Comparison of ENCODE assay signal across 23 cellular contexts in the genomic region with DNA sequence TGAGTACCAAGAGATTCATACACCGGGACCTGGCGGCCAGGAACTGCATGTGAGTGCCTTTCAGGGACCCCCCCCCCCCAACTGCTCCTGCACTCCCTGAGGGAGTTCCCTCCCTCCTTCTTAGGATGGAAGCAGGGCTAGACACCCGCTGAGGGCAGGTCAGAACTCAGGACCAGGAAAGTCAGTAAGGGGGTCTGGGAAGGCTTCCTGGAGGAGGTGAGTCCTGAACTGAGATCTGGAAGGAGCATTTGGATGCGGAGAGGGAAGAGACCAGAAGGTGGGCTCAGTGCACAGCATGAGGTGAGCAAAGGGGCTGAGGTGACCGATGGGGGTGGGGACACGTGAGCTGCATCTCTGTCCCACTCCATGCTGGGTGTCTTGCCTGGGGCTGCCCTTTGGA. TPM values are rescaled to one million over a fixed set of nuclear protein-coding genes. Genes with fewer than 3 reads are reported as not detected.
A peak's percentile ranks its signal among the peaks of the same experiment; 100 is the strongest.
DNase-seq lines count a peak whose midpoint lies in the region; ATAC-seq, FAIRE-seq and TF ChIP-seq lines count a peak whose summit lies in the region.
"Had no signal": no experiment of that assay in that cellular context is flagged by ENCODE, and none has a peak within 500 bp of the region (broad histone marks: within the 10 kb centered on the region; RNA-seq: fewer than 3 reads in every experiment).

No MANE protein-coding gene starts in this region.

- H3K27ac Mint-ChIP-seq in progenitor cell of endocrine pancreas: no peak overlapping the region
- H3K27ac Mint-ChIP-seq: CD4-positive, alpha-beta T cell; CD8-positive, alpha-beta T cell had no signal

- H3K4me3 ChIP-seq in A549: no peak overlapping the region
- H3K4me3 ChIP-seq in IMR-90 (ENCODE audit: insufficient read depth, low read depth, low read length): no peak overlapping the region
- no peak overlapping the region for H3K4me3 ChIP-seq in K562
- H3K4me3 ChIP-seq in aorta (ENCODE audit: low read length in 2 of 2): no peak overlapping the region
- no peak overlapping the region for H3K4me3 ChIP-seq in BE2C (ENCODE audit: low read depth, low read length)
- H3K4me3 ChIP-seq in Karpas-422 (ENCODE audit: low read length): no peak overlapping the region
- H3K4me3 ChIP-seq: BLaER1 treated with 17β-estradiol and CSF1 and Interleukin-3, amounts not matched to agents 10 nM and 100 nM; GM12878 had no signal

- H3K9me1 ChIP-seq in IMR-90 (ENCODE audit: insufficient read depth, low read length) (0 out of 2 replicates have a peak, but pooled peaks cover 4% of the 10 kb centered on the region), K562 (ENCODE audit: control insufficient read depth, insufficient read depth, low read length) (no peaks in the 10 kb centered on the region)

- FAIRE-seq in A549 (lab: Jason Lieb, UNC): no peak
- no peak for FAIRE-seq in K562 (lab: Jason Lieb, UNC)
- FAIRE-seq: GM12878, GM12892, GM18507 had no signal

- H3K4me3 Mint-ChIP-seq in progenitor cell of endocrine pancreas (ENCODE audit: low read depth): no peak overlapping the region
- H3K4me3 Mint-ChIP-seq: CD4-positive, alpha-beta T cell; CD8-positive, alpha-beta T cell had no signal

- intact Hi-C loops in IMR-90 (cut with micrococcal nuclease) (no loop called here), K562 (cut with micrococcal nuclease) (no loop called here), aorta (cut with DNase I) (no loop called here)

- H3K23ac ChIP-seq in IMR-90 (ENCODE audit: low read depth, low read length): no peak overlapping the region

- no peak overlapping the region for H3K4ac ChIP-seq in IMR-90 (ENCODE audit: low read depth, low read length)

- H3K36me3 ChIP-seq in IMR-90 (ENCODE audit: control insufficient read depth, insufficient read depth, low read length): peaks cover 80% of the 10 kb centered on the region
- H3K36me3 ChIP-seq in K562 (ENCODE audit: control insufficient read depth, insufficient read depth, low read length): no peaks in the 10 kb centered on the region
- H3K36me3 ChIP-seq in aorta (ENCODE audit: control insufficient read depth in 1 of 2, insufficient read depth in 2 of 2, low read length in 1 of 2): peaks cover 4 to 20% of the 10 kb centered on the region in 2 donors
- H3K36me3 ChIP-seq in BE2C: no peaks in the 10 kb centered on the region
- H3K36me3 ChIP-seq in Karpas-422 (ENCODE audit: insufficient read depth, low read length): no peaks in the 10 kb centered on the region
- H3K36me3 ChIP-seq: BLaER1 treated with 17β-estradiol and CSF1 and Interleukin-3, amounts not matched to agents 10 nM and 100 nM had no signal

- H3K14ac ChIP-seq in IMR-90 (replicated peaks; ENCODE audit: low read depth, low read length): no peak overlapping the region

- no TSS peak for BruUV-seq in IMR-90 (replicated peaks; lab: Mats Ljungman, UMichigan)
- no TSS peak for BruUV-seq in K562 (replicated peaks; lab: Mats Ljungman, UMichigan)

- CTCF ChIA-PET in A549 (lab: Yijun Ruan, JAX) (interaction anchor here (1.0 to 27.6 kb wide), 7 partner anchors 6 to 55 kb away, joined by 3 to 1023 read pairs (median 11); a partner anchor contains a TSS), IMR-90 (lab: Yijun Ruan, JAX) (no interaction called here), K562 (lab: Yijun Ruan, JAX; ENCODE audit: low intra/inter-chr PET ratio) (no interaction called here)

- TF ChIP-seq CTCF in A549 (IDR thresholded peaks at IDR 0.05): no peak
- no peak for TF ChIP-seq CTCF in IMR-90 (conservative IDR thresholded peaks at IDR 0.05; ENCODE audit: low read depth, low read length)
- TF ChIP-seq CTCF in K562 (IDR thresholded peaks at IDR 0.05 in 2 of 3, conservative IDR thresholded peaks at IDR 0.05 in 1 of 3; ENCODE audit: insufficient read depth in 2 of 3, low read depth in 1 of 3, low read length in 3 of 3): no peak
- no peak for TF ChIP-seq CTCF in progenitor cell of endocrine pancreas (IDR thresholded peaks at IDR 0.05; ENCODE audit: unreplicated experiment)
- TF ChIP-seq CTCF in BE2C (IDR thresholded peaks at IDR 0.05; ENCODE audit: low read depth, low read length): no peak

- H3K9me3 ChIP-seq in A549 (no peaks in the 10 kb centered on the region), IMR-90 (ENCODE audit: control insufficient read depth, insufficient read depth, low read length) (no peaks in the 10 kb centered on the region), K562 (replicated peaks; ENCODE audit: control insufficient read depth, insufficient read depth, low read depth, low read length) (0 out of 2 replicates have a peak, but pooled peaks cover 3% of the 10 kb centered on the region), aorta (ENCODE audit: control insufficient read depth, low read length) (no peaks in the 10 kb centered on the region), BE2C (no peaks in the 10 kb centered on the region), Karpas-422 (ENCODE audit: low read length) (no peaks in the 10 kb centered on the region)
- H3K9me3 ChIP-seq: BLaER1 treated with 17β-estradiol and CSF1 and Interleukin-3, amounts not matched to agents 10 nM and 100 nM had no signal

- H3K79me1 ChIP-seq in IMR-90 (ENCODE audit: low read depth in 1 of 2, low read length in 2 of 2): peaks cover 42 to 76% of the 10 kb centered on the region in 2 experiments

- in situ Hi-C loops in IMR-90 (cut with MboI; ENCODE audit: low sequenced_read_pairs): loop anchor here (25.0 kb wide), 1 partner anchor 591 kb away; no protein-coding TSS in a partner anchor
- in situ Hi-C loops in K562 (cut with MboI): no loop called here

- H3K27ac ChIP-seq in A549 (no peak overlapping the region), IMR-90 (ENCODE audit: insufficient read depth, low read length) (no peak overlapping the region), K562 (ENCODE audit: extremely low read depth, low read depth, low read length) (no peak overlapping the region), aorta (ENCODE audit: low read depth in 1 of 2, low read length in 2 of 2) (no peak overlapping the region), Karpas-422 (ENCODE audit: low read length) (no peak overlapping the region)
- H3K27ac ChIP-seq: 22Rv1; BLaER1 treated with 17β-estradiol and CSF1 and Interleukin-3, amounts not matched to agents 10 nM and 100 nM; C4-2B had no signal

- no peaks in the 10 kb centered on the region for H3K4me1 Mint-ChIP-seq in progenitor cell of endocrine pancreas (ENCODE audit: low read depth)

- ATAC-seq in A549: no peak; a peak in 1 of 6 replicates
- ATAC-seq in IMR-90 (ENCODE audit: low read depth): no peak
- ATAC-seq in K562: no peak
- peak; percentile 34 for ATAC-seq in aorta (ENCODE audit: low FRiP score)
- ATAC-seq: CD8-positive, alpha-beta T cell; GM12878 had no signal

- DNase-seq in A549 (ENCODE audit: low read depth in 1 of 2, low spot score in 1 of 2) (no peak), IMR-90 (no peak), K562 (ENCODE audit: extremely low read depth in 1 of 4, low spot score in 3 of 4) (no peak), aorta (no peak), progenitor cell of endocrine pancreas (ENCODE audit: low spot score, unreplicated experiment) (no peak), BE2C (no peak), Karpas-422 (no peak)
- DNase-seq: ACHN; CD4-positive, alpha-beta T cell; CD8-positive, alpha-beta T cell; DMS 273 treated with DMSO at 0.1 percent for 48 hours; DMS153; DMS53; DMS79; DND-41; EL; GDM1 had no signal

- H2BK15ac ChIP-seq in IMR-90 (ENCODE audit: low read depth, low read length): no peak overlapping the region

- H3K36me3 Mint-ChIP-seq in progenitor cell of endocrine pancreas (ENCODE audit: insufficient read depth): peaks cover 7% of the 10 kb centered on the region
- H3K36me3 Mint-ChIP-seq: CD8-positive, alpha-beta T cell had no signal

- TF ChIP-seq POLR2A in A549 (IDR thresholded peaks at IDR 0.05; ENCODE audit: low read length) (no peak), IMR-90 (IDR thresholded peaks at IDR 0.05; ENCODE audit: low read depth, low read length) (no peak), K562 (conservative IDR thresholded peaks at IDR 0.05) (no peak)

- H2AK5ac ChIP-seq in IMR-90 (ENCODE audit: low read depth, low read length): no peak overlapping the region

- no peak overlapping the region for H4K8ac ChIP-seq in IMR-90 (ENCODE audit: low read depth in 2 of 2, low read length in 2 of 2)

- H3K79me2 ChIP-seq in K562 (ENCODE audit: control insufficient read depth, insufficient read depth, low read length) (no peaks in the 10 kb centered on the region), Karpas-422 (ENCODE audit: low read length) (no peaks in the 10 kb centered on the region)

- TF ChIP-seq RAD21 in A549 (conservative IDR thresholded peaks at IDR 0.05 in 1 of 2, IDR thresholded peaks at IDR 0.05 in 1 of 2) (no peak), IMR-90 (IDR thresholded peaks at IDR 0.05; ENCODE audit: low read length) (no peak), K562 (CRISPR knock-in tag; conservative IDR thresholded peaks at IDR 0.05 in 1 of 2, IDR thresholded peaks at IDR 0.05 in 1 of 2) (no peak)

- no peak overlapping the region for H2BK120ac ChIP-seq in IMR-90 (ENCODE audit: low read depth, low read length)

- no peak overlapping the region for H4K5ac ChIP-seq in IMR-90 (ENCODE audit: low read depth, low read length)

- H3K4me1 ChIP-seq in A549: no peaks in the 10 kb centered on the region
- H3K4me1 ChIP-seq in IMR-90 (ENCODE audit: control insufficient read depth, insufficient read depth, low read length): no peaks in the 10 kb centered on the region
- H3K4me1 ChIP-seq in K562 (replicated peaks in 1 of 2; ENCODE audit: control insufficient read depth in 2 of 2, insufficient read depth in 2 of 2, low read length in 2 of 2): no peaks in the 10 kb centered on the region
- H3K4me1 ChIP-seq in aorta (ENCODE audit: control insufficient read depth in 1 of 2, insufficient read depth in 2 of 2, low read length in 2 of 2): no peaks in the 10 kb centered on the region
- H3K4me1 ChIP-seq in BE2C: no peaks in the 10 kb centered on the region
- H3K4me1 ChIP-seq in Karpas-422 (ENCODE audit: low read length): no peaks in the 10 kb centered on the region
- H3K4me1 ChIP-seq: BLaER1 treated with 17β-estradiol and CSF1 and Interleukin-3, amounts not matched to agents 10 nM and 100 nM had no signal

- H3K9me3 Mint-ChIP-seq in progenitor cell of endocrine pancreas (ENCODE audit: low read depth): no peaks in the 10 kb centered on the region
- H3K9me3 Mint-ChIP-seq: CD4-positive, alpha-beta T cell; CD8-positive, alpha-beta T cell had no signal

- no peak overlapping the region for H4K91ac ChIP-seq in IMR-90 (ENCODE audit: insufficient read depth, low read depth, low read length)

- no peak overlapping the region for H3K56ac ChIP-seq in IMR-90 (ENCODE audit: extremely low read depth, insufficient read depth, low read length)

- H3K9ac ChIP-seq in IMR-90 (ENCODE audit: low read depth, low read length) (no peak overlapping the region), K562 (ENCODE audit: insufficient read depth in 1 of 2, low read depth in 2 of 2, low read length in 2 of 2) (no peak overlapping the region; a peak in 1 of 4 replicates), Karpas-422 (ENCODE audit: low read length) (no peak overlapping the region)
- H3K9ac ChIP-seq: BLaER1 treated with 17β-estradiol and CSF1 and Interleukin-3, amounts not matched to agents 10 nM and 100 nM had no signal

- H3K9me2 ChIP-seq in Karpas-422 (replicated peaks; ENCODE audit: insufficient read depth, low read length): no peaks in the 10 kb centered on the region

- H4K20me1 ChIP-seq in IMR-90 (ENCODE audit: insufficient read depth, low read length) (peaks cover 32% of the 10 kb centered on the region), K562 (replicated peaks; ENCODE audit: control insufficient read depth, insufficient read depth, low read length) (no peaks in the 10 kb centered on the region; the same call in 1 of the 2 replicates), Karpas-422 (ENCODE audit: insufficient read depth, low read depth, low read length) (no peaks in the 10 kb centered on the region)
- H4K20me1 ChIP-seq: BLaER1 treated with 17β-estradiol and CSF1 and Interleukin-3, amounts not matched to agents 10 nM and 100 nM had no signal

- H2AK9ac ChIP-seq in IMR-90 (replicated peaks; ENCODE audit: low read depth, low read length, poor library complexity): peak overlapping the region; percentile 9

- no peak overlapping the region for H3K18ac ChIP-seq in IMR-90 (ENCODE audit: low read depth, low read length)

- no peak overlapping the region for H2AFZ ChIP-seq in IMR-90 (replicated peaks; ENCODE audit: low read length, poor library complexity)
- H2AFZ ChIP-seq in K562 (ENCODE audit: low read depth, low read length): no peak overlapping the region
- no peak overlapping the region for H2AFZ ChIP-seq in Karpas-422 (ENCODE audit: low read length)

- WGBS in A549 (ENCODE audit: missing lambda C conversion rate): 95% methylated on average over 6 of the region's 6 CpGs
- 80% methylated on average over 1 of the region's 6 CpGs; no CpG with 5 or more reads in 1 of the 2 experiments for WGBS in IMR-90 (ENCODE audit: extremely low coverage in 2 of 2, insufficient read length in 1 of 2), 2 experiments
- 54% methylated on average over 6 of the region's 6 CpGs for WGBS in K562 (ENCODE audit: insufficient coverage, low coverage, missing lambda C conversion rate)
- 93 to 94% methylated on average over 6 of the region's 6 CpGs for WGBS in aorta, 2 donors

- POLR2A ChIA-PET in A549 (lab: Yijun Ruan, JAX): no interaction called here
- POLR2A ChIA-PET in IMR-90 (lab: Charles Lee; ENCODE audit: unreplicated experiment): no interaction called here
- POLR2A ChIA-PET in K562 (lab: Yijun Ruan, JAX): no interaction called here

- no peak overlapping the region for H3K4me2 ChIP-seq in A549
- no peak overlapping the region for H3K4me2 ChIP-seq in IMR-90 (ENCODE audit: low read depth, low read length)
- no peak overlapping the region for H3K4me2 ChIP-seq in K562 (ENCODE audit: insufficient read depth, low read length)
- no peak overlapping the region for H3K4me2 ChIP-seq in Karpas-422 (ENCODE audit: low read depth, low read length, poor library complexity, severe bottlenecking)
- H3K4me2 ChIP-seq: BLaER1 treated with 17β-estradiol and CSF1 and Interleukin-3, amounts not matched to agents 10 nM and 100 nM had no signal

- no peak overlapping the region for H2BK20ac ChIP-seq in IMR-90 (ENCODE audit: low read depth, low read length)

- dilution Hi-C loops in IMR-90 (cut with HindIII; ENCODE audit: low sequenced_read_pairs, unreplicated experiment): no loop called here

- H3K27me3 Mint-ChIP-seq in progenitor cell of endocrine pancreas: no peaks in the 10 kb centered on the region

- no peak overlapping the region for H2BK5ac ChIP-seq in IMR-90 (ENCODE audit: low read depth, low read length, poor library complexity, severe bottlenecking)

- H3K27me3 ChIP-seq in IMR-90 (ENCODE audit: control insufficient read depth, insufficient read depth, low read length) (no peaks in the 10 kb centered on the region), K562 (ENCODE audit: control insufficient read depth in 2 of 2, insufficient read depth in 2 of 2, low read length in 2 of 2) (peaks cover 5 to 41% of the 10 kb centered on the region in 2 experiments), aorta (ENCODE audit: control insufficient read depth in 1 of 2, insufficient read depth in 2 of 2, low read length in 1 of 2) (no peaks in the 10 kb centered on the region), BE2C (peaks cover 10% of the 10 kb centered on the region), Karpas-422 (ENCODE audit: low read length) (no peaks in the 10 kb centered on the region)
- H3K27me3 ChIP-seq: BLaER1 treated with 17β-estradiol and CSF1 and Interleukin-3, amounts not matched to agents 10 nM and 100 nM had no signal

- TF ChIP-seq EP300 in A549 (IDR thresholded peaks at IDR 0.05): no peak
- TF ChIP-seq EP300 in K562 (IDR thresholded peaks at IDR 0.05; ENCODE audit: low read length): no peak

RNA-seq across cellular contexts. Expression of a gene that starts 10.5 kb away (rescaled TPM):
- polyA plus RNA-seq in A549 (2011; rRNA removed) (89.5 and 117 TPM in 2 replicates), A549 (2017; fragmentation: RNase III; extraction: RNeasy Plus Mini Kit Qiagen cat#74134 plus additional on column Dnase treatment) (272 to 278 TPM (median 273 TPM) in 3 replicates), IMR-90 (2012; rRNA removed) (67.3 and 68.1 TPM in 2 replicates), K562 (2011; rRNA removed) (39.2 and 59.3 TPM in 2 replicates), K562 (2014; fragmentation: Illumina TruSeq; extraction: Trizol) (138 and 160 TPM in 2 replicates), K562 (2014; fragmentation: Nextera tagmentation; extraction: Ambion mirVana) (1 to 10 TPM; 7.3 to 9.4 TPM), K562 (2014; rRNA removed) (93.8 and 107 TPM in 2 replicates), aorta (10 to 100 TPM; 59.5 to 82.5 TPM)
- 77.4 and 104 TPM in 2 replicates for polyA plus RNA-seq in A549 (2012; cell fraction: cytosol; rRNA removed)
- polyA plus RNA-seq in A549 (2012; cell fraction: nucleus; rRNA removed): 94.8 and 133 TPM in 2 replicates
- polyA minus RNA-seq in A549 (2011; rRNA and poly(A)+ RNA removed): 118 and 124 TPM in 2 replicates
- total RNA-seq in IMR-90 (2012; rRNA removed) (50.7 and 56.1 TPM in 2 replicates), K562 (2014; rRNA removed) (85.0 and 99.3 TPM in 2 replicates), K562 (2014; rRNA removed; fragmentation: Illumina TruSeq; extraction: Trizol) (69.9 and 78.2 TPM in 2 replicates), K562 (2015; rRNA removed; fragmentation: Illumina TruSeq; extraction: Trizol) (85.9 and 88.7 TPM in 2 replicates), K562 (2021) (196 and 211 TPM in 2 replicates), aorta (100 to 1,000 TPM; 155 to 156 TPM), progenitor cell of endocrine pancreas (256 and 259 TPM in 2 replicates)
- polyA plus RNA-seq in IMR-90 (2012; cell fraction: cytosol; rRNA removed): 51.7 and 53.7 TPM in 2 replicates
- 65.4 and 102 TPM in 2 replicates for polyA plus RNA-seq in IMR-90 (2012; cell fraction: nucleus; rRNA removed; ENCODE audit: low replicate concordance)
- 232 and 237 TPM in 2 replicates for total RNA-seq in K562 (2011; cell fraction: chromatin; rRNA removed; ENCODE audit: low replicate concordance)
- 95.1 and 105 TPM in 2 replicates for total RNA-seq in K562 (2011; cell fraction: nucleolus; rRNA removed)
- total RNA-seq in K562 (2011; cell fraction: nucleoplasm; rRNA removed): 117 and 149 TPM in 2 replicates
- polyA plus RNA-seq in K562 (2011; cell fraction: cytosol; rRNA removed): 36.1 and 60.0 TPM in 2 replicates
- polyA plus RNA-seq in K562 (2011; cell fraction: nucleus; rRNA removed): 43.7 and 55.9 TPM in 2 replicates
- 121 and 132 TPM in 2 replicates for polyA plus RNA-seq in K562 (2012)
- 53.3 and 64.4 TPM in 2 replicates for polyA minus RNA-seq in K562 (2011; rRNA and poly(A)+ RNA removed)
- 50.4 and 56.1 TPM in 2 replicates for polyA minus RNA-seq in K562 (2011; cell fraction: cytosol; rRNA and poly(A)+ RNA removed)
- polyA minus RNA-seq in K562 (2011; cell fraction: nucleus; rRNA and poly(A)+ RNA removed): 40.3 and 68.6 TPM in 2 replicates
- 344 TPM for polyA plus RNA-seq in BE2C (2012; ENCODE audit: insufficient read depth, insufficient read length, low read depth)
- 99.4 and 144 TPM in 2 replicates for total RNA-seq in Karpas-422 (2014; rRNA removed; shearing (Covaris generic); ENCODE audit: low replicate concordance)

RNA-seq across cellular contexts. Expression of a gene that starts 34.6 kb away (rescaled TPM):
- polyA plus RNA-seq in A549 (2011; rRNA removed) (60.1 and 60.3 TPM in 2 replicates), A549 (2017; fragmentation: RNase III; extraction: RNeasy Plus Mini Kit Qiagen cat#74134 plus additional on column Dnase treatment) (45.4 to 69.4 TPM (median 47.8 TPM) in 3 replicates), IMR-90 (2012; rRNA removed) (212 and 235 TPM in 2 replicates), K562 (2011; rRNA removed) (6.0 and 6.6 TPM in 2 replicates), K562 (2014; fragmentation: Illumina TruSeq; extraction: Trizol) (1.6 and 2.0 TPM in 2 replicates), K562 (2014; fragmentation: Nextera tagmentation; extraction: Ambion mirVana) (1 to 10 TPM; 1.9 to 2.0 TPM), K562 (2014; rRNA removed) (1.1 and 1.2 TPM in 2 replicates), aorta (10 to 100 TPM; 14.8 to 44.6 TPM)
- polyA plus RNA-seq in A549 (2012; cell fraction: cytosol; rRNA removed): 66.8 and 78.1 TPM in 2 replicates
- 128 and 129 TPM in 2 replicates for polyA plus RNA-seq in A549 (2012; cell fraction: nucleus; rRNA removed)
- polyA minus RNA-seq in A549 (2011; rRNA and poly(A)+ RNA removed): 378 and 386 TPM in 2 replicates
- total RNA-seq in IMR-90 (2012; rRNA removed) (444 and 466 TPM in 2 replicates), K562 (2014; rRNA removed) (1.6 and 2.6 TPM in 2 replicates), K562 (2014; rRNA removed; fragmentation: Illumina TruSeq; extraction: Trizol) (1.2 and 1.4 TPM in 2 replicates), K562 (2015; rRNA removed; fragmentation: Illumina TruSeq; extraction: Trizol) (0.79 and 0.80 TPM in 2 replicates), K562 (2021) (3.0 and 3.4 TPM in 2 replicates), aorta (100 to 1,000 TPM; 106 TPM), progenitor cell of endocrine pancreas (14.8 and 15.7 TPM in 2 replicates)
- polyA plus RNA-seq in IMR-90 (2012; cell fraction: cytosol; rRNA removed): 163 and 168 TPM in 2 replicates
- polyA plus RNA-seq in IMR-90 (2012; cell fraction: nucleus; rRNA removed; ENCODE audit: low replicate concordance): 125 and 184 TPM in 2 replicates
- total RNA-seq in K562 (2011; cell fraction: chromatin; rRNA removed; ENCODE audit: low replicate concordance): 5.6 and 26.9 TPM in 2 replicates
- 15.1 and 31.7 TPM in 2 replicates for total RNA-seq in K562 (2011; cell fraction: nucleolus; rRNA removed)
- 14.5 and 18.9 TPM in 2 replicates for total RNA-seq in K562 (2011; cell fraction: nucleoplasm; rRNA removed)
- 5.2 and 17.6 TPM in 2 replicates for polyA plus RNA-seq in K562 (2011; cell fraction: cytosol; rRNA removed)
- polyA plus RNA-seq in K562 (2011; cell fraction: nucleus; rRNA removed): 3.2 and 12.0 TPM in 2 replicates
- 1.4 and 3.0 TPM in 2 replicates for polyA plus RNA-seq in K562 (2012)
- 20.1 and 36.0 TPM in 2 replicates for polyA minus RNA-seq in K562 (2011; rRNA and poly(A)+ RNA removed)
- polyA minus RNA-seq in K562 (2011; cell fraction: cytosol; rRNA and poly(A)+ RNA removed): 21.2 and 32.5 TPM in 2 replicates
- polyA minus RNA-seq in K562 (2011; cell fraction: nucleus; rRNA and poly(A)+ RNA removed): 4.9 and 8.2 TPM in 2 replicates
- 1.8 TPM for polyA plus RNA-seq in BE2C (2012; ENCODE audit: insufficient read depth, insufficient read length, low read depth)
- not detected in 2 replicates for total RNA-seq in Karpas-422 (2014; rRNA removed; shearing (Covaris generic); ENCODE audit: low replicate concordance)

RNA-seq across cellular contexts. Expression of a gene that starts 56.3 kb away (rescaled TPM):
- 18.7 and 21.4 TPM in 2 replicates for polyA plus RNA-seq in A549 (2011; rRNA removed)
- polyA plus RNA-seq in A549 (2012; cell fraction: cytosol; rRNA removed): 18.9 and 24.5 TPM in 2 replicates
- polyA plus RNA-seq in A549 (2012; cell fraction: nucleus; rRNA removed): 27.6 and 37.7 TPM in 2 replicates
- polyA plus RNA-seq in A549 (2017; fragmentation: RNase III; extraction: RNeasy Plus Mini Kit Qiagen cat#74134 plus additional on column Dnase treatment): 26.8 to 29.2 TPM (median 27.6 TPM) in 3 replicates
- polyA minus RNA-seq in A549 (2011; rRNA and poly(A)+ RNA removed): 26.4 and 31.9 TPM in 2 replicates
- 4.1 and 5.8 TPM in 2 replicates for total RNA-seq in IMR-90 (2012; rRNA removed)
- polyA plus RNA-seq in IMR-90 (2012; rRNA removed): 11.0 and 11.9 TPM in 2 replicates
- polyA plus RNA-seq in IMR-90 (2012; cell fraction: cytosol; rRNA removed): 8.9 and 11.5 TPM in 2 replicates
- polyA plus RNA-seq in IMR-90 (2012; cell fraction: nucleus; rRNA removed; ENCODE audit: low replicate concordance): 14.3 and 15.7 TPM in 2 replicates
- total RNA-seq in K562 (2011; cell fraction: chromatin; rRNA removed; ENCODE audit: low replicate concordance): 9.7 and 23.9 TPM in 2 replicates
- 14.2 and 16.3 TPM in 2 replicates for total RNA-seq in K562 (2011; cell fraction: nucleolus; rRNA removed)
- 17.3 and 25.1 TPM in 2 replicates for total RNA-seq in K562 (2011; cell fraction: nucleoplasm; rRNA removed)
- 8.0 and 10.8 TPM in 2 replicates for total RNA-seq in K562 (2014; rRNA removed)
- total RNA-seq in K562 (2014; rRNA removed; fragmentation: Illumina TruSeq; extraction: Trizol): 2.2 and 3.3 TPM in 2 replicates
- total RNA-seq in K562 (2015; rRNA removed; fragmentation: Illumina TruSeq; extraction: Trizol): 5.5 and 7.0 TPM in 2 replicates
- 16.5 and 18.0 TPM in 2 replicates for total RNA-seq in K562 (2021)
- 3.6 and 5.0 TPM in 2 replicates for polyA plus RNA-seq in K562 (2011; rRNA removed)
- 6.2 and 8.2 TPM in 2 replicates for polyA plus RNA-seq in K562 (2011; cell fraction: cytosol; rRNA removed)
- polyA plus RNA-seq in K562 (2011; cell fraction: nucleus; rRNA removed): 4.3 and 6.3 TPM in 2 replicates
- 10.0 and 27.9 TPM in 2 replicates for polyA plus RNA-seq in K562 (2012)
- polyA plus RNA-seq in K562 (2014; fragmentation: Illumina TruSeq; extraction: Trizol): 9.8 and 13.2 TPM in 2 replicates
- under 1 TPM; 0.60 to 0.79 TPM for polyA plus RNA-seq in K562 (2014; fragmentation: Nextera tagmentation; extraction: Ambion mirVana)
- polyA plus RNA-seq in K562 (2014; rRNA removed): 8.8 and 11.3 TPM in 2 replicates
- 3.7 and 4.4 TPM in 2 replicates for polyA minus RNA-seq in K562 (2011; rRNA and poly(A)+ RNA removed)
- polyA minus RNA-seq in K562 (2011; cell fraction: cytosol; rRNA and poly(A)+ RNA removed): 3.2 and 4.2 TPM in 2 replicates
- 6.8 and 8.3 TPM in 2 replicates for polyA minus RNA-seq in K562 (2011; cell fraction: nucleus; rRNA and poly(A)+ RNA removed)
- total RNA-seq in aorta: 10 to 100 TPM; 18.7 to 24.3 TPM
- 10 to 100 TPM in 1 of 2 donors, 1 to 10 TPM in 1; 7.0 to 10.8 TPM for polyA plus RNA-seq in aorta
- 44.9 and 46.5 TPM in 2 replicates for total RNA-seq in progenitor cell of endocrine pancreas
- 54.0 TPM for polyA plus RNA-seq in BE2C (2012; ENCODE audit: insufficient read depth, insufficient read length, low read depth)
- 15.5 and 17.3 TPM in 2 replicates for total RNA-seq in Karpas-422 (2014; rRNA removed; shearing (Covaris generic); ENCODE audit: low replicate concordance)
